Comparison of ENCODE assay signal across 1 cellular context in genomic region chr3:8743911-8744310, GRCh38.
TF ChIP-seq lines count a peak whose summit lies in the region.

No MANE protein-coding gene starts in this region.

TF ChIP-seq in H1, 55 proteins besides CTCF, POLR2A, EP300 and RAD21:
- TF ChIP-seq RXRA (IDR thresholded peaks at IDR 0.05; ENCODE audit: insufficient read depth, low read depth, low read length) (no peak), SAP30 (IDR thresholded peaks at IDR 0.05; ENCODE audit: insufficient read depth, insufficient replicate concordance, low read length) (no peak), POU5F1 (IDR thresholded peaks at IDR 0.05; ENCODE audit: low read depth, low read length) (no peak), SP2 (IDR thresholded peaks at IDR 0.05; ENCODE audit: low read length) (no peak), KDM1A (IDR thresholded peaks at IDR 0.05; ENCODE audit: borderline replicate concordance, low read length) (no peak), CREB1 (IDR thresholded peaks at IDR 0.05) (no peak), FOSL1 (IDR thresholded peaks at IDR 0.05; ENCODE audit: insufficient read depth, low read depth, low read length) (no peak)
